15 cellular contexts compared by ENCODE assay signal in genomic region chr13:32073180-32073864, GRCh38. TPM values are rescaled to one million over a fixed set of nuclear protein-coding genes. Genes with fewer than 3 reads are reported as not detected.
A peak's percentile ranks its signal among the peaks of the same experiment; 100 is the strongest.
DNase-seq lines count a peak whose midpoint lies in the region; ATAC-seq and TF ChIP-seq lines count a peak whose summit lies in the region.
"Had no signal": no experiment of that assay in that cellular context is flagged by ENCODE, and none has a peak within 500 bp of the region (broad histone marks: within the 10 kb centered on the region; RNA-seq: fewer than 3 reads in every experiment).

No MANE protein-coding gene starts in this region.

- TF ChIP-seq CTCF in fibroblast of mammary gland (conservative IDR thresholded peaks at IDR 0.05; ENCODE audit: control insufficient read depth, insufficient read depth, low read depth, low read length) (no peak), mesothelial cell of epicardium (IDR thresholded peaks at IDR 0.05; ENCODE audit: unreplicated experiment) (no peak)

- no peaks in the 10 kb centered on the region for H3K27me3 Mint-ChIP-seq in mesothelial cell of epicardium (ENCODE audit: low read depth)
- H3K27me3 Mint-ChIP-seq: CD4-positive, alpha-beta memory T cell had no signal

- no peaks in the 10 kb centered on the region for H3K9me2 ChIP-seq in GM23248 (ENCODE audit: insufficient read depth)

- no peaks in the 10 kb centered on the region for H3F3A ChIP-seq in GM23248 (ENCODE audit: insufficient read depth)

- no peak overlapping the region for H3K4me3 Mint-ChIP-seq in mesothelial cell of epicardium
- H3K4me3 Mint-ChIP-seq: CD4-positive, alpha-beta memory T cell; GM23338 had no signal

- 94 to 95% methylated on average over 6 of the region's 6 CpGs for WGBS in GM23248 (ENCODE audit: low coverage in 1 of 2, low lambda C conversion rate in 2 of 2, missing lambda C conversion rate in 2 of 2), 2 experiments

- no peak overlapping the region for H2AFZ ChIP-seq in GM23248
- H2AFZ ChIP-seq: GM23338 had no signal

- no peak overlapping the region for H3K9ac ChIP-seq in GM23248

- H4K20me1 ChIP-seq in GM23248 (ENCODE audit: insufficient read depth) = no peaks in the 10 kb centered on the region

- DNase-seq in left ventricle myocardium superior = no peak
- DNase-seq in left cardiac atrium = no peak
- DNase-seq in fibroblast of mammary gland (ENCODE audit: low read depth) = peak; percentile 14
- DNase-seq in mesothelial cell of epicardium (ENCODE audit: low spot score in 2 of 2, unreplicated experiment in 2 of 2) = no peak
- no peak for DNase-seq in iPS-NIHi11 (ENCODE audit: low spot score)
- DNase-seq in GM23248 = no peak
- no peak for DNase-seq in DMS79 treated with DMSO at 0.1 percent for 48 hours (lab: John Stamatoyannopoulos, UW)
- DNase-seq: BE2C; CD4-positive, alpha-beta memory T cell; DMS79; EL; H7; IMR-90 had no signal

- no peak overlapping the region for H3K4me3 ChIP-seq in fibroblast of mammary gland (ENCODE audit: control insufficient read depth, low read depth, low read length)
- H3K4me3 ChIP-seq in GM23248 = no peak overlapping the region
- H3K4me3 ChIP-seq: GM23338 had no signal

- peaks cover 7% of the 10 kb centered on the region for H3K36me3 Mint-ChIP-seq in mesothelial cell of epicardium

- no peak overlapping the region for H3K4me2 ChIP-seq in GM23248 (ENCODE audit: unreplicated experiment)
- H3K4me2 ChIP-seq: GM23338 had no signal

- no peaks in the 10 kb centered on the region for H3K36me3 ChIP-seq in GM23248 (ENCODE audit: low read depth)
- H3K36me3 ChIP-seq: BE2C had no signal

- H3K27ac Mint-ChIP-seq in mesothelial cell of epicardium = peak overlapping the region; percentile 83
- H3K27ac Mint-ChIP-seq: CD4-positive, alpha-beta memory T cell; GM23338 had no signal

- ATAC-seq in left ventricle myocardium superior (peak; percentile 57), left cardiac atrium (no peak)
- ATAC-seq: GM23338 had no signal

- H3K9me3 ChIP-seq in GM23248 (ENCODE audit: low read depth) = no peaks in the 10 kb centered on the region
- H3K9me3 ChIP-seq: BE2C had no signal

- no peaks in the 10 kb centered on the region for H3K27me3 ChIP-seq in GM23248 (replicated peaks; ENCODE audit: insufficient read depth)
- H3K27me3 ChIP-seq: BE2C had no signal

- intact Hi-C loops in left ventricle myocardium superior (cut with micrococcal nuclease) = no loop called here
- intact Hi-C loops in left cardiac atrium (cut with DNase I) = loop anchor here in 1 of 2 donors (10.0 kb wide), 1 partner anchor 49 kb away; no protein-coding TSS in a partner anchor

- H3K4me1 Mint-ChIP-seq in mesothelial cell of epicardium = peaks cover 11% of the 10 kb centered on the region

- no peaks in the 10 kb centered on the region for H3K4me1 ChIP-seq in GM23248 (ENCODE audit: insufficient read depth)
- H3K4me1 ChIP-seq: BE2C had no signal

- H3K27ac ChIP-seq in GM23248 = no peak overlapping the region
- H3K27ac ChIP-seq: C4-2B had no signal

- H3K9me3 Mint-ChIP-seq in mesothelial cell of epicardium = peaks cover 9% of the 10 kb centered on the region

- in situ Hi-C loops in GM23248 (cut with MboI) = no loop called here

- no peaks in the 10 kb centered on the region for H3K79me2 ChIP-seq in GM23248 (ENCODE audit: insufficient read depth)

RNA-seq across cellular contexts. Expression of gene FRY, which starts 41.7 kb away (rescaled TPM):
- 153 TPM for total RNA-seq in left ventricle myocardium superior
- 10 to 100 TPM; 91.1 to 93.5 TPM for total RNA-seq in left cardiac atrium
- total RNA-seq in mesothelial cell of epicardium = 18.1 to 20.1 TPM (median 18.4 TPM) in 3 replicates
- 3.4 and 4.3 TPM in 2 replicates for total RNA-seq in GM23248 (2014; rRNA removed; shearing (Covaris generic))
- polyA plus RNA-seq in GM23248 (2016; fragmentation: Nextera tagmentation; extraction: Ambion mirVana) = 2.2 and 2.3 TPM in 2 replicates
